In genomic region chr1:150149490-150150453, GRCh38 we compare ENCODE assay signal across 8 cellular contexts.
A peak's percentile ranks its signal among the peaks of the same experiment; 100 is the strongest.
DNase-seq lines count a peak whose midpoint lies in the region; ATAC-seq, FAIRE-seq and TF ChIP-seq lines count a peak whose summit lies in the region.

Gene PLEKHO1, plus strand, starts transcription at chr1:150149916. Its CDS starts 342 bp downstream, at chr1:150150258.

- H3K9ac ChIP-seq in mucosa of rectum (ENCODE audit: low read depth in 1 of 2, low read length in 2 of 2) = peak within 1 kb of the TSS; percentile 83 to 92

- H3K27ac ChIP-seq in mucosa of rectum (ENCODE audit: low read depth in 2 of 2, low read length in 2 of 2) = peak within 1 kb of the TSS; percentile 75 to 85

- no peak for TF ChIP-seq CTCF in epithelial cell of esophagus (IDR thresholded peaks at IDR 0.05; ENCODE audit: insufficient read depth, low read depth, low read length, missing control alignments)
- no peak for TF ChIP-seq CTCF in D721Med (IDR thresholded peaks at IDR 0.05; ENCODE audit: insufficient read depth, missing control alignments)

- peaks cover 7 to 15% of the 10 kb centered on the region in 2 donors for H3K4me1 ChIP-seq in mucosa of rectum (ENCODE audit: control insufficient read depth in 2 of 2, insufficient read depth in 2 of 2, low read length in 2 of 2)

- peaks cover 5 to 10% of the 10 kb centered on the region in 2 donors for H3K27me3 ChIP-seq in mucosa of rectum (ENCODE audit: control insufficient read depth in 2 of 2, insufficient read depth in 2 of 2, low read length in 2 of 2)

- no peak for FAIRE-seq in D721Med (lab: Jason Lieb, UNC)

- H3K36me3 ChIP-seq in mucosa of rectum (ENCODE audit: control insufficient read depth in 2 of 2, insufficient read depth in 2 of 2, low read length in 2 of 2) = peaks cover 7 to 10% of the 10 kb centered on the region in 2 donors

- H3K4me3 ChIP-seq in epithelial cell of esophagus (ENCODE audit: low read length) (peak within 1 kb of the TSS; percentile 39), mucosa of rectum (ENCODE audit: low read length in 2 of 2) (peak within 1 kb of the TSS; percentile 73 to 84)

- peak; percentile 57 for ATAC-seq in GM18498 (IDR thresholded peaks at IDR 0.05; ENCODE audit: unreplicated experiment)
- peak; percentile 46 for ATAC-seq in HG03025 (IDR thresholded peaks at IDR 0.05; ENCODE audit: low FRiP score, unreplicated experiment)

- H3K9me3 ChIP-seq in mucosa of rectum (ENCODE audit: control insufficient read depth in 2 of 2, low read length in 2 of 2) = no peaks in the 10 kb centered on the region

- DNase-seq in NCI-H82 treated with DMSO at 0.1 percent for 48 hours (lab: John Stamatoyannopoulos, UW; ENCODE audit: unreplicated experiment) = peak; percentile 47
- DNase-seq in activated T-cell treated with anti-CD3 and anti-CD28 coated beads for 4 hours = peak; percentile 82
- DNase-seq in epithelial cell of esophagus (ENCODE audit: low read depth) = peak; percentile 81
- DNase-seq in stimulated activated CD8-positive, alpha-beta memory T cell treated with anti-CD3 and anti-CD28 coated beads, Interleukin-4, amount 100 ng/mL, for 48 hours = peak; percentile 82
- DNase-seq in D721Med (ENCODE audit: insufficient read length, low spot score) = no peak
